Comparison of ENCODE assay signal across 31 cellular contexts in the genomic region with DNA sequence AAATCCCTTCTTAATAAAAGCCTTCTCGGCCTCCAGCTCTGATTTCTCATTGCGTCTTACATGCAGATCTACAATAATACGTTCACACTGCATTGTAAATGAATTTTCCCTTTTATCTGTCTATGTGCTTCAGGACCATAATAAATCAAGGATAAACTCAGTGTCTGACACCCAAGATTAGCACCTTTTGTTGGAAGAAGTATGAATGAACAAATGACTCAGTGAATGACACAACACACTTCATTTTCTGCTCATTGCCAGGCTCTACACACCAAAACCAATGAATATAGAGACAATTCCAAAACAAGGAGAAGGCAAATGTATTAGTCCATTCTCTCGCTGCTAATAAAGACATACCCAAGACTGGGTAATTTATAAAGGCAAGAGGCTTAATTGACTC.
"Had no signal": no experiment of that assay in that cellular context is flagged by ENCODE, and none has a peak within 500 bp of the region (broad histone marks: within the 10 kb centered on the region; RNA-seq: fewer than 3 reads in every experiment).

No MANE protein-coding gene starts in this region.

- H3K9me3 Mint-ChIP-seq: activated T-cell treated with anti-CD3 and anti-CD28 coated beads, Interleukin-2, amount 50 U/mL, for 4 hours; activated T-helper 17 cell treated with anti-CD3 and anti-CD28 coated beads, Interleukin-2, amount 50 U/mL, for 72 hours; T-helper 2 cell treated with Interferon-gamma antibody and Interleukin-4, amounts not matched to agents 5 μg/mL and 100 μg/mL, for 36 hours had no signal

- H3K27me3 Mint-ChIP-seq: activated B cell treated with CpG ODN at 0.5 μM for 24 hours; activated CD8-positive, alpha-beta T cell treated with anti-CD3 and anti-CD28 coated beads for 36 hours; activated naive CD8-positive, alpha-beta T cell; activated T-helper 17 cell treated with anti-CD3 and anti-CD28 coated beads, Interleukin-2, amount 50 U/mL, for 72 hours; central memory CD8-positive, alpha-beta T cell; dendritic cell treated with granulocyte-macrophage colony-stimulating factor and Interleukin-4, amounts not matched to agents 40 ng/mL and 50 ng/mL, for 4 days; effector memory CD8-positive, alpha-beta T cell; T-helper 17 cell had no signal

- DNase-seq: activated B cell treated with CpG ODN at 0.5 μM for 24 hours; activated CD4-positive, alpha-beta T cell treated with anti-CD3 and anti-CD28 coated beads for 48 hours; activated CD4-positive, alpha-beta T cell treated with anti-CD3 and anti-CD28 coated beads, Interleukin-2, amount 50 U/mL, for 1 hour; activated CD4-positive, alpha-beta T cell treated with anti-CD3 and anti-CD28 coated beads, Interleukin-2, amount 50 U/mL, for 48 hours; activated CD8-positive, alpha-beta memory T cell treated with anti-CD3 and anti-CD28 coated beads for 24 hours; activated CD8-positive, alpha-beta T cell treated with anti-CD3 and anti-CD28 coated beads for 36 hours; activated effector memory CD4-positive, alpha-beta T cell treated with Interleukin-2 at 50 U/mL for 16 hours; activated gamma-delta T cell treated with Interleukin-2 at 50 U/mL for 16 hours; activated naive CD4-positive, alpha-beta T cell treated with anti-CD3 and anti-CD28 coated beads, Interleukin-2, amount 50 U/mL, for 16 hours; activated naive CD4-positive, alpha-beta T cell treated with Interleukin-2 at 50 U/mL for 16 hours; activated T-cell treated with anti-CD3 and anti-CD28 coated beads, Interleukin-2, amount 50 U/mL, for 4 hours; amygdala; aorta; body of pancreas; dorsolateral prefrontal cortex; effector memory CD8-positive, alpha-beta T cell; foreskin melanocyte; head of caudate nucleus; T-helper 1 cell; T-helper 17 cell; T1000; WERI-Rb-1 had no signal

- H3K27ac Mint-ChIP-seq: activated B cell treated with CpG ODN at 0.5 μM for 24 hours; activated CD8-positive, alpha-beta T cell treated with anti-CD3 and anti-CD28 coated beads for 36 hours; activated naive CD8-positive, alpha-beta T cell; activated T-helper 17 cell treated with anti-CD3 and anti-CD28 coated beads, Interleukin-2, amount 50 U/mL, for 72 hours; dendritic cell treated with granulocyte-macrophage colony-stimulating factor and Interleukin-4, amounts not matched to agents 40 ng/mL and 50 ng/mL, for 4 days; effector memory CD8-positive, alpha-beta T cell; T-helper 17 cell; T-helper 2 cell treated with Interferon-gamma antibody and Interleukin-4, amounts not matched to agents 5 μg/mL and 100 μg/mL, for 36 hours had no signal

- H3K36me3 ChIP-seq: esophagus muscularis mucosa, gastroesophageal sphincter, WERI-Rb-1 had no signal

- H3K9me3 ChIP-seq: body of pancreas, esophagus muscularis mucosa, gastroesophageal sphincter had no signal

- H3K4me3 Mint-ChIP-seq: activated B cell treated with CpG ODN at 0.5 μM for 24 hours; activated CD8-positive, alpha-beta T cell treated with anti-CD3 and anti-CD28 coated beads for 36 hours; activated naive CD8-positive, alpha-beta T cell; activated T-cell treated with anti-CD3 and anti-CD28 coated beads, Interleukin-2, amount 50 U/mL, for 4 hours; activated T-helper 17 cell treated with anti-CD3 and anti-CD28 coated beads, Interleukin-2, amount 50 U/mL, for 72 hours; central memory CD8-positive, alpha-beta T cell; dendritic cell treated with granulocyte-macrophage colony-stimulating factor and Interleukin-4, amounts not matched to agents 40 ng/mL and 50 ng/mL, for 4 days; effector memory CD8-positive, alpha-beta T cell; T-helper 17 cell; T-helper 2 cell treated with Interferon-gamma antibody and Interleukin-4, amounts not matched to agents 5 μg/mL and 100 μg/mL, for 36 hours had no signal

- H3K4me3 ChIP-seq: body of pancreas, coronary artery, dorsolateral prefrontal cortex, esophagus muscularis mucosa, gastroesophageal sphincter had no signal

- H3K4me1 ChIP-seq: body of pancreas, esophagus muscularis mucosa, gastroesophageal sphincter had no signal

- H3K4me1 Mint-ChIP-seq: activated B cell treated with CpG ODN at 0.5 μM for 24 hours; activated T-helper 17 cell treated with anti-CD3 and anti-CD28 coated beads, Interleukin-2, amount 50 U/mL, for 72 hours; central memory CD8-positive, alpha-beta T cell; T-helper 17 cell had no signal

- H3K27ac ChIP-seq: body of pancreas, coronary artery, dorsolateral prefrontal cortex, esophagus muscularis mucosa, gastroesophageal sphincter, WERI-Rb-1 had no signal

- H3K27me3 ChIP-seq: body of pancreas, dorsolateral prefrontal cortex, esophagus muscularis mucosa, gastroesophageal sphincter had no signal

- H3K36me3 Mint-ChIP-seq: activated naive CD8-positive, alpha-beta T cell had no signal

- ATAC-seq: activated CD4-positive, CD25-positive, alpha-beta regulatory T cell treated with anti-CD3 and anti-CD28 coated beads, Interleukin-2, amount 50 U/mL, for 24 hours; activated CD8-positive, alpha-beta T cell treated with anti-CD3 and anti-CD28 coated beads for 36 hours; activated T-cell treated with anti-CD3 and anti-CD28 coated beads, Interleukin-2, amount 50 U/mL, for 4 hours; activated T-helper 17 cell treated with anti-CD3 and anti-CD28 coated beads, Interleukin-2, amount 50 U/mL, for 72 hours; body of pancreas; effector memory CD8-positive, alpha-beta T cell; gastroesophageal sphincter; T-helper 17 cell had no signal
